ENCODE assay signal across 1 cellular context in the genomic region with DNA sequence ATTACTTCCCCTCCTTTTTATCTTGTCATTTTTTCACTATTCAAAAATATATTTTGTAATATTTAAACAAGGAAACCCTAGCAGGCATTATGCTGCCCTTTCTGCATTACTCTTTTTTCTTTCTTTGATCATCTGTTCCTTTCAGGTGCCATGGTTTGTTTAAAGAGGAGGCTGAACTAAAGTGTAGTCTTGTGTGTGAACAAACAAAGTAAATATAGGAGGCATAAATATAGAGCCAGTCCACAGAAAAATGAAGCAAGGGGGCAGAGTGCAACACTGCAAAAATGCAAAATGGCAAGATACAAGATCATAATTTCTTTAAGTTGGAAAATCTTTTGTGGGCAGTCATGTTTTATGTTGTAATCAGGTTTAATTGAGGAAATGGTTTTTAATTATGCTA.
A peak's percentile ranks its signal among the peaks of the same experiment; 100 is the strongest.
TF ChIP-seq lines count a peak whose summit lies in the region.

No MANE protein-coding gene starts in this region.

TF ChIP-seq in HepG2, 621 proteins besides CTCF, POLR2A, EP300 and RAD21 (continued from another document and continues in another):
- TF ChIP-seq, protein P1, sequence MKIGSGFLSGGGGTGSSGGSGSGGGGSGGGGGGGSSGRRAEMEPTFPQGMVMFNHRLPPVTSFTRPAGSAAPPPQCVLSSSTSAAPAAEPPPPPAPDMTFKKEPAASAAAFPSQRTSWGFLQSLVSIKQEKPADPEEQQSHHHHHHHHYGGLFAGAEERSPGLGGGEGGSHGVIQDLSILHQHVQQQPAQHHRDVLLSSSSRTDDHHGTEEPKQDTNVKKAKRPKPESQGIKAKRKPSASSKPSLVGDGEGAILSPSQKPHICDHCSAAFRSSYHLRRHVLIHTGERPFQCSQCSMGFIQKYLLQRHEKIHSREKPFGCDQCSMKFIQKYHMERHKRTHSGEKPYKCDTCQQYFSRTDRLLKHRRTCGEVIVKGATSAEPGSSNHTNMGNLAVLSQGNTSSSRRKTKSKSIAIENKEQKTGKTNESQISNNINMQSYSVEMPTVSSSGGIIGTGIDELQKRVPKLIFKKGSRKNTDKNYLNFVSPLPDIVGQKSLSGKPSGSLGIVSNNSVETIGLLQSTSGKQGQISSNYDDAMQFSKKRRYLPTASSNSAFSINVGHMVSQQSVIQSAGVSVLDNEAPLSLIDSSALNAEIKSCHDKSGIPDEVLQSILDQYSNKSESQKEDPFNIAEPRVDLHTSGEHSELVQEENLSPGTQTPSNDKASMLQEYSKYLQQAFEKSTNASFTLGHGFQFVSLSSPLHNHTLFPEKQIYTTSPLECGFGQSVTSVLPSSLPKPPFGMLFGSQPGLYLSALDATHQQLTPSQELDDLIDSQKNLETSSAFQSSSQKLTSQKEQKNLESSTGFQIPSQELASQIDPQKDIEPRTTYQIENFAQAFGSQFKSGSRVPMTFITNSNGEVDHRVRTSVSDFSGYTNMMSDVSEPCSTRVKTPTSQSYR (CRISPR knock-in tag; IDR thresholded peaks at IDR 0.05; ENCODE audit: borderline replicate concordance), result no peak
- TF ChIP-seq, protein P2, sequence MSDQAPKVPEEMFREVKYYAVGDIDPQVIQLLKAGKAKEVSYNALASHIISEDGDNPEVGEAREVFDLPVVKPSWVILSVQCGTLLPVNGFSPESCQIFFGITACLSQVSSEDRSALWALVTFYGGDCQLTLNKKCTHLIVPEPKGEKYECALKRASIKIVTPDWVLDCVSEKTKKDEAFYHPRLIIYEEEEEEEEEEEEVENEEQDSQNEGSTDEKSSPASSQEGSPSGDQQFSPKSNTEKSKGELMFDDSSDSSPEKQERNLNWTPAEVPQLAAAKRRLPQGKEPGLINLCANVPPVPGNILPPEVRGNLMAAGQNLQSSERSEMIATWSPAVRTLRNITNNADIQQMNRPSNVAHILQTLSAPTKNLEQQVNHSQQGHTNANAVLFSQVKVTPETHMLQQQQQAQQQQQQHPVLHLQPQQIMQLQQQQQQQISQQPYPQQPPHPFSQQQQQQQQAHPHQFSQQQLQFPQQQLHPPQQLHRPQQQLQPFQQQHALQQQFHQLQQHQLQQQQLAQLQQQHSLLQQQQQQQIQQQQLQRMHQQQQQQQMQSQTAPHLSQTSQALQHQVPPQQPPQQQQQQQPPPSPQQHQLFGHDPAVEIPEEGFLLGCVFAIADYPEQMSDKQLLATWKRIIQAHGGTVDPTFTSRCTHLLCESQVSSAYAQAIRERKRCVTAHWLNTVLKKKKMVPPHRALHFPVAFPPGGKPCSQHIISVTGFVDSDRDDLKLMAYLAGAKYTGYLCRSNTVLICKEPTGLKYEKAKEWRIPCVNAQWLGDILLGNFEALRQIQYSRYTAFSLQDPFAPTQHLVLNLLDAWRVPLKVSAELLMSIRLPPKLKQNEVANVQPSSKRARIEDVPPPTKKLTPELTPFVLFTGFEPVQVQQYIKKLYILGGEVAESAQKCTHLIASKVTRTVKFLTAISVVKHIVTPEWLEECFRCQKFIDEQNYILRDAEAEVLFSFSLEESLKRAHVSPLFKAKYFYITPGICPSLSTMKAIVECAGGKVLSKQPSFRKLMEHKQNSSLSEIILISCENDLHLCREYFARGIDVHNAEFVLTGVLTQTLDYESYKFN (CRISPR knock-in tag; conservative IDR thresholded peaks at IDR 0.05), result peak; percentile 73
- TF ChIP-seq, protein P3, sequence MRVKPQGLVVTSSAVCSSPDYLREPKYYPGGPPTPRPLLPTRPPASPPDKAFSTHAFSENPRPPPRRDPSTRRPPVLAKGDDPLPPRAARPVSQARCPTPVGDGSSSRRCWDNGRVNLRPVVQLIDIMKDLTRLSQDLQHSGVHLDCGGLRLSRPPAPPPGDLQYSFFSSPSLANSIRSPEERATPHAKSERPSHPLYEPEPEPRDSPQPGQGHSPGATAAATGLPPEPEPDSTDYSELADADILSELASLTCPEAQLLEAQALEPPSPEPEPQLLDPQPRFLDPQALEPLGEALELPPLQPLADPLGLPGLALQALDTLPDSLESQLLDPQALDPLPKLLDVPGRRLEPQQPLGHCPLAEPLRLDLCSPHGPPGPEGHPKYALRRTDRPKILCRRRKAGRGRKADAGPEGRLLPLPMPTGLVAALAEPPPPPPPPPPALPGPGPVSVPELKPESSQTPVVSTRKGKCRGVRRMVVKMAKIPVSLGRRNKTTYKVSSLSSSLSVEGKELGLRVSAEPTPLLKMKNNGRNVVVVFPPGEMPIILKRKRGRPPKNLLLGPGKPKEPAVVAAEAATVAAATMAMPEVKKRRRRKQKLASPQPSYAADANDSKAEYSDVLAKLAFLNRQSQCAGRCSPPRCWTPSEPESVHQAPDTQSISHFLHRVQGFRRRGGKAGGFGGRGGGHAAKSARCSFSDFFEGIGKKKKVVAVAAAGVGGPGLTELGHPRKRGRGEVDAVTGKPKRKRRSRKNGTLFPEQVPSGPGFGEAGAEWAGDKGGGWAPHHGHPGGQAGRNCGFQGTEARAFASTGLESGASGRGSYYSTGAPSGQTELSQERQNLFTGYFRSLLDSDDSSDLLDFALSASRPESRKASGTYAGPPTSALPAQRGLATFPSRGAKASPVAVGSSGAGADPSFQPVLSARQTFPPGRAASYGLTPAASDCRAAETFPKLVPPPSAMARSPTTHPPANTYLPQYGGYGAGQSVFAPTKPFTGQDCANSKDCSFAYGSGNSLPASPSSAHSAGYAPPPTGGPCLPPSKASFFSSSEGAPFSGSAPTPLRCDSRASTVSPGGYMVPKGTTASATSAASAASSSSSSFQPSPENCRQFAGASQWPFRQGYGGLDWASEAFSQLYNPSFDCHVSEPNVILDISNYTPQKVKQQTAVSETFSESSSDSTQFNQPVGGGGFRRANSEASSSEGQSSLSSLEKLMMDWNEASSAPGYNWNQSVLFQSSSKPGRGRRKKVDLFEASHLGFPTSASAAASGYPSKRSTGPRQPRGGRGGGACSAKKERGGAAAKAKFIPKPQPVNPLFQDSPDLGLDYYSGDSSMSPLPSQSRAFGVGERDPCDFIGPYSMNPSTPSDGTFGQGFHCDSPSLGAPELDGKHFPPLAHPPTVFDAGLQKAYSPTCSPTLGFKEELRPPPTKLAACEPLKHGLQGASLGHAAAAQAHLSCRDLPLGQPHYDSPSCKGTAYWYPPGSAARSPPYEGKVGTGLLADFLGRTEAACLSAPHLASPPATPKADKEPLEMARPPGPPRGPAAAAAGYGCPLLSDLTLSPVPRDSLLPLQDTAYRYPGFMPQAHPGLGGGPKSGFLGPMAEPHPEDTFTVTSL (CRISPR knock-in tag; IDR thresholded peaks at IDR 0.05; ENCODE audit: borderline replicate concordance), result peak; percentile 63; the same call in 1 of the 2 replicates
- TF ChIP-seq KDM6A (CRISPR knock-in tag; IDR thresholded peaks at IDR 0.05; ENCODE audit: low read depth) (0 out of 2 replicates have a peak, but pooled peaks have one; percentile 40), NR2F2 (IDR thresholded peaks at IDR 0.05; ENCODE audit: borderline replicate concordance, low read depth) (peak; percentile 76), FOXP1 (IDR thresholded peaks at IDR 0.05) (no peak), FOXP1 (CRISPR knock-in tag; IDR thresholded peaks at IDR 0.05) (peak; percentile 63), MTF2 (CRISPR knock-in tag; IDR thresholded peaks at IDR 0.05; ENCODE audit: borderline replicate concordance) (no peak), HNF4A (CRISPR knock-in tag; IDR thresholded peaks at IDR 0.05) (peak; percentile 55), FOXA1 (IDR thresholded peaks at IDR 0.05) (no peak), FOXA1 (CRISPR knock-in tag; IDR thresholded peaks at IDR 0.05) (peak; percentile 45), ZNF781 (CRISPR knock-in tag; IDR thresholded peaks at IDR 0.05; ENCODE audit: borderline replicate concordance, not compliant biosample characterization) (no peak), JDP2 (CRISPR knock-in tag; IDR thresholded peaks at IDR 0.05; ENCODE audit: borderline replicate concordance) (no peak), HNF4G (IDR thresholded peaks at IDR 0.05; ENCODE audit: borderline replicate concordance, low read depth, low read length) (0 out of 2 replicates have a peak, but pooled peaks have one; percentile 10), HNF4G (CRISPR knock-in tag; IDR thresholded peaks at IDR 0.05; ENCODE audit: borderline replicate concordance, low read depth) (no peak), GATAD2A (CRISPR knock-in tag; IDR thresholded peaks at IDR 0.05) (0 out of 2 replicates have a peak, but pooled peaks have one; percentile 30), FOXA3 (CRISPR knock-in tag; IDR thresholded peaks at IDR 0.05) (peak; percentile 51; the same call in 1 of the 2 replicates), MIXL1 (CRISPR knock-in tag; IDR thresholded peaks at IDR 0.05) (peak; percentile 68; the same call in 1 of the 2 replicates), HMG20B (CRISPR knock-in tag; conservative IDR thresholded peaks at IDR 0.05) (no peak), NFIC (IDR thresholded peaks at IDR 0.05; ENCODE audit: low read length) (peak; percentile 53; the same call in 1 of the 2 replicates), SOX5 (CRISPR knock-in tag; IDR thresholded peaks at IDR 0.05; ENCODE audit: borderline replicate concordance) (peak; percentile 59; the same call in 1 of the 2 replicates), TCF7 (IDR thresholded peaks at IDR 0.05; ENCODE audit: low read depth) (peak; percentile 82), NR2F6 (IDR thresholded peaks at IDR 0.05) (peak; percentile 44; the same call in 1 of the 2 replicates), NR2F6 (CRISPR knock-in tag; IDR thresholded peaks at IDR 0.05) (no peak), ZNF577 (CRISPR knock-in tag; IDR thresholded peaks at IDR 0.05; ENCODE audit: borderline replicate concordance, low read depth) (no peak)
- TF ChIP-seq, protein P4, sequence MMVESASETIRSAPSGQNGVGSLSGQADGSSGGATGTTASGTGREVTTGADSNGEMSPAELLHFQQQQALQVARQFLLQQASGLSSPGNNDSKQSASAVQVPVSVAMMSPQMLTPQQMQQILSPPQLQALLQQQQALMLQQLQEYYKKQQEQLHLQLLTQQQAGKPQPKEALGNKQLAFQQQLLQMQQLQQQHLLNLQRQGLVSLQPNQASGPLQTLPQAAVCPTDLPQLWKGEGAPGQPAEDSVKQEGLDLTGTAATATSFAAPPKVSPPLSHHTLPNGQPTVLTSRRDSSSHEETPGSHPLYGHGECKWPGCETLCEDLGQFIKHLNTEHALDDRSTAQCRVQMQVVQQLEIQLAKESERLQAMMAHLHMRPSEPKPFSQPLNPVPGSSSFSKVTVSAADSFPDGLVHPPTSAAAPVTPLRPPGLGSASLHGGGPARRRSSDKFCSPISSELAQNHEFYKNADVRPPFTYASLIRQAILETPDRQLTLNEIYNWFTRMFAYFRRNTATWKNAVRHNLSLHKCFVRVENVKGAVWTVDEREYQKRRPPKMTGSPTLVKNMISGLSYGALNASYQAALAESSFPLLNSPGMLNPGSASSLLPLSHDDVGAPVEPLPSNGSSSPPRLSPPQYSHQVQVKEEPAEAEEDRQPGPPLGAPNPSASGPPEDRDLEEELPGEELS (CRISPR knock-in tag; IDR thresholded peaks at IDR 0.05), result peak; percentile 30; the same call in 1 of the 2 replicates
- TF ChIP-seq, protein P5, sequence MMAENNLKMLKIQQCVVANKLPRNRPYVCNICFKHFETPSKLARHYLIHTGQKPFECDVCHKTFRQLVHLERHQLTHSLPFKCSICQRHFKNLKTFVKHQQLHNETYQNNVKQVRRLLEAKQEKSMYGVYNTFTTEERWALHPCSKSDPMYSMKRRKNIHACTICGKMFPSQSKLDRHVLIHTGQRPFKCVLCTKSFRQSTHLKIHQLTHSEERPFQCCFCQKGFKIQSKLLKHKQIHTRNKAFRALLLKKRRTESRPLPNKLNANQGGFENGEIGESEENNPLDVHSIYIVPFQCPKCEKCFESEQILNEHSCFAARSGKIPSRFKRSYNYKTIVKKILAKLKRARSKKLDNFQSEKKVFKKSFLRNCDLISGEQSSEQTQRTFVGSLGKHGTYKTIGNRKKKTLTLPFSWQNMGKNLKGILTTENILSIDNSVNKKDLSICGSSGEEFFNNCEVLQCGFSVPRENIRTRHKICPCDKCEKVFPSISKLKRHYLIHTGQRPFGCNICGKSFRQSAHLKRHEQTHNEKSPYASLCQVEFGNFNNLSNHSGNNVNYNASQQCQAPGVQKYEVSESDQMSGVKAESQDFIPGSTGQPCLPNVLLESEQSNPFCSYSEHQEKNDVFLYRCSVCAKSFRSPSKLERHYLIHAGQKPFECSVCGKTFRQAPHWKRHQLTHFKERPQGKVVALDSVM (CRISPR knock-in tag; IDR thresholded peaks at IDR 0.05), result peak; percentile 48; the same call in 1 of the 2 replicates
- TF ChIP-seq, protein P6, sequence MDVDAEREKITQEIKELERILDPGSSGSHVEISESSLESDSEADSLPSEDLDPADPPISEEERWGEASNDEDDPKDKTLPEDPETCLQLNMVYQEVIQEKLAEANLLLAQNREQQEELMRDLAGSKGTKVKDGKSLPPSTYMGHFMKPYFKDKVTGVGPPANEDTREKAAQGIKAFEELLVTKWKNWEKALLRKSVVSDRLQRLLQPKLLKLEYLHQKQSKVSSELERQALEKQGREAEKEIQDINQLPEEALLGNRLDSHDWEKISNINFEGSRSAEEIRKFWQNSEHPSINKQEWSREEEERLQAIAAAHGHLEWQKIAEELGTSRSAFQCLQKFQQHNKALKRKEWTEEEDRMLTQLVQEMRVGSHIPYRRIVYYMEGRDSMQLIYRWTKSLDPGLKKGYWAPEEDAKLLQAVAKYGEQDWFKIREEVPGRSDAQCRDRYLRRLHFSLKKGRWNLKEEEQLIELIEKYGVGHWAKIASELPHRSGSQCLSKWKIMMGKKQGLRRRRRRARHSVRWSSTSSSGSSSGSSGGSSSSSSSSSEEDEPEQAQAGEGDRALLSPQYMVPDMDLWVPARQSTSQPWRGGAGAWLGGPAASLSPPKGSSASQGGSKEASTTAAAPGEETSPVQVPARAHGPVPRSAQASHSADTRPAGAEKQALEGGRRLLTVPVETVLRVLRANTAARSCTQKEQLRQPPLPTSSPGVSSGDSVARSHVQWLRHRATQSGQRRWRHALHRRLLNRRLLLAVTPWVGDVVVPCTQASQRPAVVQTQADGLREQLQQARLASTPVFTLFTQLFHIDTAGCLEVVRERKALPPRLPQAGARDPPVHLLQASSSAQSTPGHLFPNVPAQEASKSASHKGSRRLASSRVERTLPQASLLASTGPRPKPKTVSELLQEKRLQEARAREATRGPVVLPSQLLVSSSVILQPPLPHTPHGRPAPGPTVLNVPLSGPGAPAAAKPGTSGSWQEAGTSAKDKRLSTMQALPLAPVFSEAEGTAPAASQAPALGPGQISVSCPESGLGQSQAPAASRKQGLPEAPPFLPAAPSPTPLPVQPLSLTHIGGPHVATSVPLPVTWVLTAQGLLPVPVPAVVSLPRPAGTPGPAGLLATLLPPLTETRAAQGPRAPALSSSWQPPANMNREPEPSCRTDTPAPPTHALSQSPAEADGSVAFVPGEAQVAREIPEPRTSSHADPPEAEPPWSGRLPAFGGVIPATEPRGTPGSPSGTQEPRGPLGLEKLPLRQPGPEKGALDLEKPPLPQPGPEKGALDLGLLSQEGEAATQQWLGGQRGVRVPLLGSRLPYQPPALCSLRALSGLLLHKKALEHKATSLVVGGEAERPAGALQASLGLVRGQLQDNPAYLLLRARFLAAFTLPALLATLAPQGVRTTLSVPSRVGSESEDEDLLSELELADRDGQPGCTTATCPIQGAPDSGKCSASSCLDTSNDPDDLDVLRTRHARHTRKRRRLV (CRISPR knock-in tag; IDR thresholded peaks at IDR 0.05), result no peak
- TF ChIP-seq, protein P7, sequence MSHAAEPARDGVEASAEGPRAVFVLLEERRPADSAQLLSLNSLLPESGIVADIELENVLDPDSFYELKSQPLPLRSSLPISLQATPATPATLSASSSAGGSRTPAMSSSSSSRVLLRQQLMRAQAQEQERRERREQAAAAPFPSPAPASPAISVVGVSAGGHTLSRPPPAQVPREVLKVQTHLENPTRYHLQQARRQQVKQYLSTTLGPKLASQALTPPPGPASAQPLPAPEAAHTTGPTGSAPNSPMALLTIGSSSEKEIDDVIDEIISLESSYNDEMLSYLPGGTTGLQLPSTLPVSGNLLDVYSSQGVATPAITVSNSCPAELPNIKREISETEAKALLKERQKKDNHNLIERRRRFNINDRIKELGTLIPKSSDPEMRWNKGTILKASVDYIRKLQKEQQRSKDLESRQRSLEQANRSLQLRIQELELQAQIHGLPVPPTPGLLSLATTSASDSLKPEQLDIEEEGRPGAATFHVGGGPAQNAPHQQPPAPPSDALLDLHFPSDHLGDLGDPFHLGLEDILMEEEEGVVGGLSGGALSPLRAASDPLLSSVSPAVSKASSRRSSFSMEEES (CRISPR knock-in tag; IDR thresholded peaks at IDR 0.05), result no peak
